Comparison of ENCODE assay signal across 12 cellular contexts in the genomic region with DNA sequence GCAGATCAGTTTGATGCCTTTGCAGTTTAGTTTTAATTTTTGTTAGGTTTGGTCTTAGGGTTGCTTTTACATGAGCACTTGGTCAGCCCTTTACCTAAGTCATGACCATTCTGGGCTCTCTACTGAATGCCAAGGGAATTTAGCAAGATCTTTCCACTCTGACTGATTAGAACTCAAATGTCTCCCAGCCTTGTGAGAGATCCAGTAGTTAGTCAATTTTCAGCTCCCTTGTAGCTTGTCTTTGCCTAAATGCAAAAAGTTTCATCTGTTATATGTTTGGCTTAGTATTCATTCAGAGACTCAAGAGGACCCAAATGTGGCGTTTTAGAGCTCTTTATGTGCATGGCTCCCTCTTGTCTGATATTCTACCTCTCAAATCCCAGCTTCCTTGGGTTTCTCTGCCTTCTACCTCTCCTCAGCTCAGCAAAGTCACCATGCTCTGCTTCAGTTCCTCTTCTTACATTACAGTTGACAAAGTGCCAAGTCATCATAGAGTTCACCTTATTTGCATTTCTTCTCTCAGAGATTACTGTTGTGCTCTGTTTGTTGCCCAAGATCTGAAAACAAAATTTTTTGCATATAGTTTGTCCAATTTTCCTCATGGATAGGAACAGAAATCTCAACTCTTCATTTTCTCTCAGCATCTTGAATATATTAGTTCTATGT. TPM values are rescaled to one million over a fixed set of nuclear protein-coding genes. Genes with fewer than 3 reads are reported as not detected.
A peak's percentile ranks its signal among the peaks of the same experiment; 100 is the strongest.
DNase-seq lines count a peak whose midpoint lies in the region; ATAC-seq and TF ChIP-seq lines count a peak whose summit lies in the region.
"Had no signal": no experiment of that assay in that cellular context is flagged by ENCODE, and none has a peak within 500 bp of the region (broad histone marks: within the 10 kb centered on the region; RNA-seq: fewer than 3 reads in every experiment).

No MANE protein-coding gene starts in this region.

- H3K27ac ChIP-seq in DOHH2 (ENCODE audit: low read depth, low read length): no peak overlapping the region
- H3K27ac ChIP-seq in upper lobe of right lung: no peak overlapping the region
- H3K27ac ChIP-seq in mesenchymal stem cell (ENCODE audit: low read length, poor library complexity, severe bottlenecking): no peak overlapping the region
- H3K27ac ChIP-seq: gastroesophageal sphincter had no signal

- no peaks in the 10 kb centered on the region for H3K27me3 ChIP-seq in DOHH2 (ENCODE audit: control insufficient read depth, low read length)
- peaks cover 30% of the 10 kb centered on the region for H3K27me3 ChIP-seq in upper lobe of right lung
- peaks cover 25 to 33% of the 10 kb centered on the region in 2 experiments for H3K27me3 ChIP-seq in mesenchymal stem cell (ENCODE audit: control insufficient read depth in 1 of 2, insufficient read depth in 1 of 2, low read length in 2 of 2)

- H4K20me1 ChIP-seq in DOHH2 (ENCODE audit: control insufficient read depth, insufficient read depth, low read depth, low read length): no peaks in the 10 kb centered on the region

- no peak overlapping the region for H3K14ac ChIP-seq in mesenchymal stem cell (ENCODE audit: low read length in 2 of 2)

- no peak overlapping the region for H2BK12ac ChIP-seq in mesenchymal stem cell (ENCODE audit: low read length in 2 of 2)

- H2BK120ac ChIP-seq in mesenchymal stem cell (ENCODE audit: low read depth, low read length): no peak overlapping the region

- intact Hi-C loops in upper lobe of right lung (cut with DNase I): no loop called here

- H3K9me3 ChIP-seq in DOHH2 (ENCODE audit: control insufficient read depth, insufficient read depth, low read length): 0 out of 2 replicates have a peak, but pooled peaks cover 3% of the 10 kb centered on the region
- no peaks in the 10 kb centered on the region for H3K9me3 ChIP-seq in upper lobe of right lung
- peaks cover 18% of the 10 kb centered on the region for H3K9me3 ChIP-seq in mesenchymal stem cell (ENCODE audit: control insufficient read depth, low read length)

- H2AFZ ChIP-seq in mesenchymal stem cell (ENCODE audit: low read depth, low read length): no peak overlapping the region

- ATAC-seq in GM19324 (IDR thresholded peaks at IDR 0.05; ENCODE audit: low FRiP score, unreplicated experiment) (peak; percentile 89), HG02642 (IDR thresholded peaks at IDR 0.05; ENCODE audit: poor library complexity, unreplicated experiment) (peak; percentile 81), HG03469 (IDR thresholded peaks at IDR 0.05; ENCODE audit: unreplicated experiment) (peak; percentile 90), upper lobe of right lung (no peak)
- ATAC-seq: gastroesophageal sphincter had no signal

- no peak overlapping the region for H4K8ac ChIP-seq in mesenchymal stem cell (ENCODE audit: low read length)

- TF ChIP-seq CTCF in DOHH2 (IDR thresholded peaks at IDR 0.05; ENCODE audit: low read depth, low read length, poor library complexity, severe bottlenecking) (no peak), upper lobe of right lung (IDR thresholded peaks at IDR 0.05) (no peak)

- no peak overlapping the region for H2BK15ac ChIP-seq in mesenchymal stem cell (ENCODE audit: low read depth, poor library complexity, severe bottlenecking)

- no peak overlapping the region for H3K9ac ChIP-seq in mesenchymal stem cell (ENCODE audit: low read length)

- H3K4me2 ChIP-seq in DOHH2 (ENCODE audit: low read length): peak overlapping the region; percentile 16
- no peak overlapping the region for H3K4me2 ChIP-seq in mesenchymal stem cell (ENCODE audit: low read length, poor library complexity, severe bottlenecking)

- no peak overlapping the region for H3K18ac ChIP-seq in mesenchymal stem cell (ENCODE audit: low read depth in 1 of 2, low read length in 2 of 2)

- no peak overlapping the region for H4K91ac ChIP-seq in mesenchymal stem cell (ENCODE audit: low read length)

- no peak overlapping the region for H2AK5ac ChIP-seq in mesenchymal stem cell (ENCODE audit: low read length, severe bottlenecking)

- no peaks in the 10 kb centered on the region for H3K79me1 ChIP-seq in mesenchymal stem cell (replicated peaks; ENCODE audit: low read length, poor library complexity, severe bottlenecking)

- H3K36me3 ChIP-seq in DOHH2 (ENCODE audit: control insufficient read depth, low read length) (no peaks in the 10 kb centered on the region), upper lobe of right lung (no peaks in the 10 kb centered on the region), mesenchymal stem cell (ENCODE audit: control insufficient read depth in 1 of 2, insufficient read depth in 2 of 2, low read depth in 1 of 2, low read length in 2 of 2) (peaks cover 0 to 6% of the 10 kb centered on the region in 2 experiments)
- H3K36me3 ChIP-seq: gastroesophageal sphincter had no signal

- H3F3A ChIP-seq in DOHH2 (ENCODE audit: control insufficient read depth, insufficient read depth): no peaks in the 10 kb centered on the region

- no peak overlapping the region for H2BK5ac ChIP-seq in mesenchymal stem cell (ENCODE audit: low read depth, low read length, poor library complexity, severe bottlenecking)

- no peak overlapping the region for H3K4me3 ChIP-seq in DOHH2 (ENCODE audit: low read length)
- H3K4me3 ChIP-seq in upper lobe of right lung: no peak overlapping the region
- no peak overlapping the region for H3K4me3 ChIP-seq in mesenchymal stem cell (ENCODE audit: insufficient read depth in 1 of 2, low read depth in 1 of 2, low read length in 2 of 2)
- H3K4me3 ChIP-seq: gastroesophageal sphincter had no signal

- no peak overlapping the region for H3K23ac ChIP-seq in mesenchymal stem cell (ENCODE audit: low read length in 2 of 2)

- no peaks in the 10 kb centered on the region for H3K9me2 ChIP-seq in DOHH2 (replicated peaks; ENCODE audit: control insufficient read depth, low read length)

- H3K4me1 ChIP-seq in DOHH2 (ENCODE audit: control insufficient read depth, low read length): peaks cover 9% of the 10 kb centered on the region
- H3K4me1 ChIP-seq in upper lobe of right lung: no peaks in the 10 kb centered on the region
- H3K4me1 ChIP-seq in mesenchymal stem cell (ENCODE audit: control insufficient read depth, insufficient read depth, low read depth, low read length): peaks cover 5% of the 10 kb centered on the region

- no peak overlapping the region for H3K4ac ChIP-seq in mesenchymal stem cell (ENCODE audit: low read depth in 1 of 2, low read length in 2 of 2)

- no peaks in the 10 kb centered on the region for H3K79me2 ChIP-seq in DOHH2 (ENCODE audit: control insufficient read depth, low read length)

- 51% methylated on average over 1 of the region's 1 CpG for WGBS in mesenchymal stem cell

- DNase-seq in upper lobe of right lung: no peak
- DNase-seq in kidney glomerular epithelial cell (lab: John Stamatoyannopoulos, UW): no peak
- no peak for DNase-seq in GM03348 (ENCODE audit: low spot score)
- DNase-seq in mesenchymal stem cell: no peak
- DNase-seq: activated CD8-positive, alpha-beta memory T cell treated with anti-CD3 and anti-CD28 coated beads for 24 hours; MV-4-11; OCI-M1 had no signal

RNA-seq across cellular contexts. Expression of a gene that starts 17.5 kb away (rescaled TPM):
- total RNA-seq in upper lobe of right lung: 0.64 TPM
- polyA plus RNA-seq in mesenchymal stem cell (2013, experiment 1 of 2): not detected
- polyA plus RNA-seq in mesenchymal stem cell (2013, experiment 2 of 2): not detected

RNA-seq across cellular contexts. Expression of a gene that starts 51.8 kb away (rescaled TPM):
- 110 TPM for total RNA-seq in upper lobe of right lung
- 34.5 TPM for polyA plus RNA-seq in mesenchymal stem cell (2013, experiment 1 of 2)
- 32.5 TPM for polyA plus RNA-seq in mesenchymal stem cell (2013, experiment 2 of 2)
